Comparison of ENCODE assay signal across 8 cellular contexts in genomic region chr12:123364532-123365140, GRCh38. TPM values are rescaled to one million over a fixed set of nuclear protein-coding genes. Genes with fewer than 3 reads are reported as not detected.
DNase-seq lines count a peak whose midpoint lies in the region; ATAC-seq and TF ChIP-seq lines count a peak whose summit lies in the region.

SBNO1 (minus strand) TSS chr12:123364847; CDS start chr12:123350441, 14,406 bp downstream.

- H3K27ac ChIP-seq in AG04450 (ENCODE audit: low read depth, low read length) = peak within 1 kb of the TSS; percentile 98

- H3K4me3 ChIP-seq in AG04450 (ENCODE audit: low read depth, low read length) (peak within 1 kb of the TSS; percentile 86), lower leg skin (ENCODE audit: low read depth, poor library complexity, severe bottlenecking) (peak within 1 kb of the TSS; percentile 89)

- TF ChIP-seq CTCF in AG04450 (IDR thresholded peaks at IDR 0.05; ENCODE audit: low read depth, low read length) (no peak), lower leg skin (IDR thresholded peaks at IDR 0.05) (no peak)

- peak; percentile 74 for DNase-seq in AG04450 (ENCODE audit: low read depth, low spot score)
- peak; percentile 88 to 95 for DNase-seq in NCI-H526 (lab: John Stamatoyannopoulos, UW)
- peak; percentile 92 for DNase-seq in activated CD4-positive, alpha-beta T cell treated with anti-CD3 and anti-CD28 coated beads for 48 hours
- peak; percentile 93 for DNase-seq in dermis blood vessel endothelial cell
- DNase-seq in lower leg skin (ENCODE audit: low spot score in 2 of 2) = peak; percentile 88 to 98
- peak; percentile 88 to 90 for DNase-seq in stimulated activated CD4-positive, alpha-beta T cell treated with anti-CD3 and anti-CD28 coated beads, Interleukin-4, amount 100 ng/mL, for 48 hours (ENCODE audit: low read depth in 2 of 2)

- CTCF ChIA-PET in AG04450 (lab: Charles Lee) = interaction anchor here (0.8 to 2.1 kb wide), 4 partner anchors 9 to 217 kb away, joined by 3 to 10 read pairs (median 6); partner anchors contain the start of gene KMT5A

- no peaks in the 10 kb centered on the region for H3K27me3 ChIP-seq in AG04450 (ENCODE audit: control insufficient read depth, insufficient read depth, low read length)

- WGBS in lower leg skin, 2 donors = 1 to 2% methylated on average over 26 to 40 of the region's 58 CpGs

- peak in 1 of 2 donors; percentile 77 for TF ChIP-seq POLR2A in lower leg skin (IDR thresholded peaks at IDR 0.05)

- no peaks in the 10 kb centered on the region; the same call in 1 of the 2 replicates for H3K9me3 ChIP-seq in AG04450 (ENCODE audit: control insufficient read depth, insufficient read depth, low read length)

- POLR2A ChIA-PET in AG04450 (lab: Yijun Ruan, JAX) = interaction anchor here (0.6 to 1.9 kb wide), 8 partner anchors 19 to 348 kb away, joined by 3 to 35 read pairs (median 4); partner anchors contain the start of genes ATP6V0A2 and KMT5A

- intact Hi-C loops in lower leg skin (cut with DNase I; ENCODE audit: low total_unique reads) = no loop called here

- ATAC-seq in GM19025 (IDR thresholded peaks at IDR 0.05; ENCODE audit: low read depth, unreplicated experiment) (peak; percentile 35), HG03354 (IDR thresholded peaks at IDR 0.05; ENCODE audit: poor library complexity, severe bottlenecking, unreplicated experiment) (peak; percentile 45)

RNA-seq across cellular contexts. Expression of gene SBNO1, which starts in this region (rescaled TPM):
- polyA plus RNA-seq in AG04450 (2011; rRNA removed) = 12.6 and 16.0 TPM in 2 replicates
- 19.3 and 28.0 TPM in 2 replicates for polyA minus RNA-seq in AG04450 (2011; rRNA and poly(A)+ RNA removed)
- total RNA-seq in dermis blood vessel endothelial cell = 28.6 and 41.2 TPM in 2 replicates
- 10 to 100 TPM; 18.6 to 22.3 (median 20.8) TPM for total RNA-seq in lower leg skin

Comparison
In these comparisons a context has a peak if more than half of its experiments do, and no peak if none do; other contexts are left out.
1. Peak in every context shown above with its lines: DNase-seq, ATAC-seq, H3K4me3 ChIP-seq and H3K27ac ChIP-seq.